Comparison of ENCODE assay signal across 10 cellular contexts in the genomic region with DNA sequence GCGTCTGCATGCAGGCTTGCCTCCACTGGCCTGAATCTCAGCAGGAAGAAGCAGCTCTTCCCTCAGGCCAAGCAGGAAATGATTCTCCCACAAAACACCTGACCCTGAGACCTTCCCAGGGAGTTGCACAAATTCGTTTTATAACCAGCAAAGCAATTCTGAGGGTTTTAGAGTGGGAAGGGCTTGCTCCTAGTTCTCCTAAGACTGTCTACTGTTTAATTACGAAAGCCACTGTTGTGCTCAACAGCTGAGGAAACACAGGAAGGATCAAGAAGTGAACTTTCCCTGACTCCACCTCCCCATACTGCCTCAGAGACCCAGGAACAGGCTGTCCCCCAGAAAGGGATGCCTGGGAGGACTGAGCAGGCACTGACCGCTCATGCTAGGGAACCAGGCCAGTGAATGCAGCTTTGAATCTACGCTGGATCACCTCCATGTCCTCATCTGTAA. TPM values are rescaled to one million over a fixed set of nuclear protein-coding genes. Genes with fewer than 3 reads are reported as not detected.
A peak's percentile ranks its signal among the peaks of the same experiment; 100 is the strongest.
DNase-seq lines count a peak whose midpoint lies in the region; ATAC-seq and TF ChIP-seq lines count a peak whose summit lies in the region.
"Had no signal": no experiment of that assay in that cellular context is flagged by ENCODE, and none has a peak within 500 bp of the region (broad histone marks: within the 10 kb centered on the region; RNA-seq: fewer than 3 reads in every experiment).

No MANE protein-coding gene starts in this region.

- TF ChIP-seq CTCF in AG10803 (conservative IDR thresholded peaks at IDR 0.05; ENCODE audit: low read length) = no peak

- no peaks in the 10 kb centered on the region for H3K79me1 ChIP-seq in mesendoderm (ENCODE audit: low read length)

- H2BK120ac ChIP-seq in mesendoderm (ENCODE audit: low read depth, low read length) = no peak overlapping the region

- peak overlapping the region; percentile 97 for H3K23ac ChIP-seq in mesendoderm (ENCODE audit: low read length)

- H3K27ac ChIP-seq in mesendoderm (ENCODE audit: low read depth, low read length) = no peak overlapping the region
- H3K27ac ChIP-seq: SK-N-MC had no signal

- H3K36me3 ChIP-seq in mesendoderm (ENCODE audit: control insufficient read depth, insufficient read depth, low read length) = no peaks in the 10 kb centered on the region

- H3K4me1 ChIP-seq in mesendoderm (ENCODE audit: control insufficient read depth, low read depth, low read length) = no peaks in the 10 kb centered on the region

- WGBS in mesendoderm (ENCODE audit: extremely low coverage, insufficient coverage, low lambda C conversion rate) = no CpG with 5 or more reads among the region's 5 CpGs

- H2BK15ac ChIP-seq in mesendoderm (replicated peaks; ENCODE audit: low read depth) = no peak overlapping the region

- no peak overlapping the region for H3K4ac ChIP-seq in mesendoderm (ENCODE audit: low read depth, low read length)

- H3K27me3 ChIP-seq in mesendoderm (ENCODE audit: insufficient read depth, low read length, poor library complexity) = no peaks in the 10 kb centered on the region

- H3K4me3 ChIP-seq in AG10803 (ENCODE audit: low read length) (no peak overlapping the region), mesendoderm (ENCODE audit: low read length) (no peak overlapping the region)
- H3K4me3 ChIP-seq: SK-N-MC had no signal

- H3K4me2 ChIP-seq in mesendoderm (ENCODE audit: low read length) = no peak overlapping the region

- DNase-seq in AG10803 (ENCODE audit: low read depth) = peak; percentile 65
- DNase-seq in LoVo (ENCODE audit: low spot score) = peak; percentile 6
- peak; percentile 31 for DNase-seq in dermis blood vessel endothelial cell
- DNase-seq in mesendoderm = peak; percentile 26
- no peak for DNase-seq in stimulated activated CD4-positive, alpha-beta T cell treated with anti-CD3 and anti-CD28 coated beads, Interleukin-1b, Interleukin-23, amount 100 ng/mL, for 48 hours
- no peak for DNase-seq in stimulated activated CD4-positive, alpha-beta T cell treated with anti-CD3 and anti-CD28 coated beads, Interleukin-2, amount 100 ng/mL, for 48 hours
- no peak for DNase-seq in HuH-7 (ENCODE audit: low spot score)
- DNase-seq: COR-L47 had no signal

- no peaks in the 10 kb centered on the region for H3K79me2 ChIP-seq in mesendoderm (ENCODE audit: control insufficient read depth, insufficient read depth, low read length)

- no peak overlapping the region for H2BK5ac ChIP-seq in mesendoderm (ENCODE audit: low read length)

- ATAC-seq in GM18873 (IDR thresholded peaks at IDR 0.05; ENCODE audit: low FRiP score, unreplicated experiment) = no peak

- no peak overlapping the region for H2AK5ac ChIP-seq in mesendoderm (ENCODE audit: low read length)

- H3K9ac ChIP-seq in mesendoderm (ENCODE audit: low read length) = no peak overlapping the region

- H4K8ac ChIP-seq in mesendoderm (ENCODE audit: low read depth, low read length) = no peak overlapping the region

- no peak overlapping the region for H3K18ac ChIP-seq in mesendoderm (ENCODE audit: low read length)

- peak overlapping the region; percentile 17 for H3K56ac ChIP-seq in mesendoderm (ENCODE audit: low read length)

- no peak overlapping the region for H4K5ac ChIP-seq in mesendoderm (ENCODE audit: low read length)

RNA-seq across cellular contexts. Expression of a gene that starts 37.0 kb away (rescaled TPM):
- 68.1 and 115 TPM in 2 replicates for total RNA-seq in dermis blood vessel endothelial cell
- polyA plus RNA-seq in mesendoderm (2013, experiment 1 of 2) = 61.2 TPM
- 61.8 TPM for polyA plus RNA-seq in mesendoderm (2013, experiment 2 of 2)

Comparison
In these comparisons a context has a peak if more than half of its experiments do, and no peak if none do; other contexts are left out.
1. DNase-seq: peak in AG10803 (single experiment), LoVo (single experiment), dermis blood vessel endothelial cell (single experiment) and mesendoderm (single experiment); none in stimulated activated CD4-positive, alpha-beta T cell treated with anti-CD3 and anti-CD28 coated beads, Interleukin-1b, Interleukin-23, amount 100 ng/mL, for 48 hours (single experiment), stimulated activated CD4-positive, alpha-beta T cell treated with anti-CD3 and anti-CD28 coated beads, Interleukin-2, amount 100 ng/mL, for 48 hours (0 of 2) and HuH-7 (single experiment).